ENCODE assay signal across 17 cellular contexts in genomic region chr9:126157826-126158431, GRCh38.
DNase-seq lines count a peak whose midpoint lies in the region; ATAC-seq and TF ChIP-seq lines count a peak whose summit lies in the region.
"Had no signal": no experiment of that assay in that cellular context is flagged by ENCODE, and none has a peak within 500 bp of the region (broad histone marks: within the 10 kb centered on the region; RNA-seq: fewer than 3 reads in every experiment).

No MANE protein-coding gene starts in this region.

- no peaks in the 10 kb centered on the region for H4K20me1 ChIP-seq in neural cell (ENCODE audit: insufficient read depth)

- DNase-seq in activated CD8-positive, alpha-beta memory T cell treated with anti-CD3 and anti-CD28 coated beads for 24 hours = peak; percentile 21
- DNase-seq in activated CD8-positive, alpha-beta memory T cell treated with anti-CD3 and anti-CD28 coated beads, Interleukin-2, amount 50 U/mL, for 4 hours = no peak
- DNase-seq in caudate nucleus (lab: John Stamatoyannopoulos, UW) = no peak
- peak; percentile 38 for DNase-seq in upper lobe of right lung
- no peak for DNase-seq in stimulated activated CD4-positive, alpha-beta T cell treated with anti-CD3 and anti-CD28 coated beads, Interleukin-15, amount 100 ng/mL, for 24 hours
- DNase-seq: 8988T, DMS153, EL, KBM-7, NCI-H1092 treated with DMSO at 0.1 percent for 48 hours, NCI-H1694 treated with DMSO at 0.1 percent for 48 hours, Right ventricle myocardium superior had no signal

- H3K9me3 ChIP-seq in neural cell (ENCODE audit: low read length) (no peaks in the 10 kb centered on the region), upper lobe of right lung (no peaks in the 10 kb centered on the region)

- ATAC-seq in upper lobe of right lung (no peak), HG02970 (IDR thresholded peaks at IDR 0.05; ENCODE audit: low FRiP score, unreplicated experiment) (no peak), GM21723 (IDR thresholded peaks at IDR 0.05; ENCODE audit: unreplicated experiment) (no peak)
- ATAC-seq: HCT116 had no signal

- no peaks in the 10 kb centered on the region for H3K4me1 ChIP-seq in upper lobe of right lung

- H3K36me3 ChIP-seq in neural cell (ENCODE audit: insufficient read depth, low read length) (no peaks in the 10 kb centered on the region), upper lobe of right lung (no peaks in the 10 kb centered on the region)

- H3K4me2 ChIP-seq in neural cell (ENCODE audit: low read length) = peak overlapping the region; percentile 7

- TF ChIP-seq CTCF in neural cell (IDR thresholded peaks at IDR 0.05; ENCODE audit: poor library complexity, severe bottlenecking) (no peak), upper lobe of right lung (IDR thresholded peaks at IDR 0.05) (no peak)

- TF ChIP-seq RAD21 in neural cell (conservative IDR thresholded peaks at IDR 0.05) = no peak

- no peak overlapping the region for H2AFZ ChIP-seq in neural cell (ENCODE audit: low read depth, low read length)

- H3K79me2 ChIP-seq in neural cell (replicated peaks; ENCODE audit: insufficient read depth, low read length) = no peaks in the 10 kb centered on the region

- H3K9me2 ChIP-seq in neural cell (ENCODE audit: insufficient read depth, low read length) = no peaks in the 10 kb centered on the region

- intact Hi-C loops in upper lobe of right lung (cut with DNase I) = no loop called here

- H3K27ac ChIP-seq in caudate nucleus (ENCODE audit: low read depth, low read length) (peak overlapping the region; percentile 24), neural cell (ENCODE audit: low read length) (peak overlapping the region; percentile 97), upper lobe of right lung (no peak overlapping the region)
- H3K27ac ChIP-seq: C4-2B had no signal

- H3K4me3 ChIP-seq in neural cell (ENCODE audit: low read length) = peak overlapping the region; percentile 26
- no peak overlapping the region for H3K4me3 ChIP-seq in upper lobe of right lung

- H3K27me3 ChIP-seq in neural cell (ENCODE audit: insufficient read depth, low read depth, low read length) (no peaks in the 10 kb centered on the region), upper lobe of right lung (peaks cover 6% of the 10 kb centered on the region)

- peaks cover 15% of the 10 kb centered on the region for H3F3A ChIP-seq in neural cell (ENCODE audit: insufficient read depth, low read length, poor library complexity, severe bottlenecking)

- peak overlapping the region; percentile 70 for H3K9ac ChIP-seq in neural cell (ENCODE audit: low read length)

- TF ChIP-seq EP300 in neural cell (conservative IDR thresholded peaks at IDR 0.05; ENCODE audit: poor library complexity, severe bottlenecking) = peak; percentile 77

TF ChIP-seq in neural cell, 6 proteins besides CTCF, POLR2A, EP300 and RAD21:
- TF ChIP-seq MXI1 (conservative IDR thresholded peaks at IDR 0.05; ENCODE audit: poor library complexity, severe bottlenecking) (peak; percentile 39), POLR2AphosphoS5 (IDR thresholded peaks at IDR 0.05) (peak; percentile 49), TAF1 (IDR thresholded peaks at IDR 0.05; ENCODE audit: low read depth) (no peak), SMC3 (conservative IDR thresholded peaks at IDR 0.05; ENCODE audit: poor library complexity) (peak; percentile 8)

Comparison
In these comparisons a context has a peak if more than half of its experiments do, and no peak if none do; other contexts are left out.
1. DNase-seq: peak in activated CD8-positive, alpha-beta memory T cell treated with anti-CD3 and anti-CD28 coated beads for 24 hours (single experiment) and upper lobe of right lung (single experiment); none in activated CD8-positive, alpha-beta memory T cell treated with anti-CD3 and anti-CD28 coated beads, Interleukin-2, amount 50 U/mL, for 4 hours (single experiment), caudate nucleus (0 of 61) and stimulated activated CD4-positive, alpha-beta T cell treated with anti-CD3 and anti-CD28 coated beads, Interleukin-15, amount 100 ng/mL, for 24 hours (single experiment).